In the genomic region with DNA sequence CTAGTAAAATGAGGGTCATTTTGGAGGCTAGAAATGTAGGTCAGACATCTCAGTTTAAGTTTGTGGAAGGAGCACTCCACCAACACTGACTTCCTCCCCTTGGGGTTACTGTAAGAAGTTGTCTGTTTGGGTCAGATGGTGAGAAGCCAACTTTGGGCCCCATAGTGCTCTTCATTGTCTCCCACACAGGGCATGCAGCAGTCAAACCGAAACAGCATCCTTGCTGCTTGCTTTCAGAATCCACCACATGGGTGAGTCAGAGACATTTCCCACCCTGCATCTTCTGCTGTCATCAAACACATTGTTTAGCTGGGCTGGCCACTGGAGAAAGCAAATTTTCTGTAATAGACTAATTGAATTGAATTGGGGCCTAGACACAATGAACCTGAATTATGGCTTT, we compare ENCODE assay signal across 10 cellular contexts. TPM values are rescaled to one million over a fixed set of nuclear protein-coding genes. Genes with fewer than 3 reads are reported as not detected.
A peak's percentile ranks its signal among the peaks of the same experiment; 100 is the strongest.
DNase-seq lines count a peak whose midpoint lies in the region; ATAC-seq and TF ChIP-seq lines count a peak whose summit lies in the region.
"Had no signal": no experiment of that assay in that cellular context is flagged by ENCODE, and none has a peak within 500 bp of the region (broad histone marks: within the 10 kb centered on the region; RNA-seq: fewer than 3 reads in every experiment).

No MANE protein-coding gene starts in this region.

- H3K27ac ChIP-seq in H9 (ENCODE audit: insufficient read length, low read depth, low read length) = no peak overlapping the region
- H3K27ac ChIP-seq: BLaER1, VCaP had no signal

- H3K79me2 ChIP-seq in H9 (ENCODE audit: insufficient read depth, low read length) = no peaks in the 10 kb centered on the region

- H3T11ph ChIP-seq in H9 (ENCODE audit: low read length) = no peak overlapping the region

- H3K79me1 ChIP-seq in H9 (ENCODE audit: insufficient read depth, low read depth, low read length, poor library complexity, severe bottlenecking) = no peaks in the 10 kb centered on the region

- no peak overlapping the region for H3K27ac Mint-ChIP-seq in activated naive CD8-positive, alpha-beta T cell treated with anti-CD3 and anti-CD28 coated beads for 36 hours
- H3K27ac Mint-ChIP-seq in H9 = no peak overlapping the region

- no peak overlapping the region for H2BK15ac ChIP-seq in H9 (ENCODE audit: low read depth, low read length)

- H4K20me1 ChIP-seq in H9 (ENCODE audit: control insufficient read depth, insufficient read depth, insufficient read length) = no peaks in the 10 kb centered on the region
- H4K20me1 ChIP-seq: BLaER1 had no signal

- TF ChIP-seq CTCF in GM10248 (IDR thresholded peaks at IDR 0.05; ENCODE audit: control extremely low read depth, extremely low read depth, low read depth, missing control alignments) = no peak
- no peak for TF ChIP-seq CTCF in GM20000 (IDR thresholded peaks at IDR 0.05; ENCODE audit: extremely low read depth, missing control alignments)
- no peak for TF ChIP-seq CTCF in H9 (conservative IDR thresholded peaks at IDR 0.05)

- no peak overlapping the region for H2AFZ ChIP-seq in H9 (ENCODE audit: low read length)

- H3K4me3 Mint-ChIP-seq in activated naive CD8-positive, alpha-beta T cell treated with anti-CD3 and anti-CD28 coated beads for 36 hours = no peak overlapping the region
- no peak overlapping the region for H3K4me3 Mint-ChIP-seq in H9

- no peak overlapping the region for H3K23ac ChIP-seq in H9 (ENCODE audit: insufficient read length, low read depth, low read length)

- no peak overlapping the region for H3K14ac ChIP-seq in H9 (ENCODE audit: insufficient read depth, low read length)

- POLR2A ChIA-PET in GM10248 (lab: Yijun Ruan, JAX) = no interaction called here

- H3K9ac ChIP-seq in H9 (ENCODE audit: extremely low read depth, insufficient read length, low read length) = no peak overlapping the region
- H3K9ac ChIP-seq: BLaER1 had no signal

- no peak overlapping the region for H4K5ac ChIP-seq in H9 (ENCODE audit: insufficient read length, low read depth, low read length)

- CTCF ChIA-PET in GM10248 (lab: Yijun Ruan, JAX) = interaction anchor here (0.7 to 10.5 kb wide), 4 partner anchors 15 to 64 kb away, joined by 3 to 99 read pairs (median 30); no protein-coding TSS in a partner anchor

- H2BK120ac ChIP-seq in H9 (ENCODE audit: low read depth, low read length, poor library complexity, severe bottlenecking) = no peak overlapping the region

- H3K36me3 Mint-ChIP-seq in activated naive CD8-positive, alpha-beta T cell treated with anti-CD3 and anti-CD28 coated beads for 36 hours = no peaks in the 10 kb centered on the region
- no peaks in the 10 kb centered on the region for H3K36me3 Mint-ChIP-seq in H9 (ENCODE audit: insufficient read depth in 1 of 3, low read depth in 3 of 3)

- no peaks in the 10 kb centered on the region for H3K9me3 ChIP-seq in H9 (ENCODE audit: control insufficient read depth, low read depth, low read length)
- H3K9me3 ChIP-seq: BLaER1 had no signal

- H2BK20ac ChIP-seq in H9 (ENCODE audit: low read depth, low read length, poor library complexity, severe bottlenecking) = no peak overlapping the region

- no peaks in the 10 kb centered on the region for H3K23me2 ChIP-seq in H9 (ENCODE audit: insufficient read length, low read depth, low read length, poor library complexity, severe bottlenecking)

- H4K91ac ChIP-seq in H9 (ENCODE audit: insufficient read length, low read depth, low read length) = no peak overlapping the region

- no peaks in the 10 kb centered on the region for H3K4me1 ChIP-seq in H9 (ENCODE audit: insufficient read depth, low read length)

- H4K8ac ChIP-seq in H9 (replicated peaks; ENCODE audit: insufficient read length, low read depth, low read length) = no peak overlapping the region

- H3K18ac ChIP-seq in H9 (ENCODE audit: insufficient read length, low read depth, low read length) = no peak overlapping the region

- peak; percentile 100 for ATAC-seq in HG03378 (IDR thresholded peaks at IDR 0.05; ENCODE audit: unreplicated experiment)

- no peak overlapping the region for H3K4me2 ChIP-seq in H9 (ENCODE audit: insufficient read depth, insufficient read length, low read length)
- H3K4me2 ChIP-seq: BLaER1 had no signal

- no peak overlapping the region for H2BK5ac ChIP-seq in H9 (ENCODE audit: insufficient read length, low read length)

- no peaks in the 10 kb centered on the region for H3K9me3 Mint-ChIP-seq in activated naive CD8-positive, alpha-beta T cell treated with anti-CD3 and anti-CD28 coated beads for 36 hours
- H3K9me3 Mint-ChIP-seq in H9 = no peaks in the 10 kb centered on the region

- H3K27me3 ChIP-seq in H9 (ENCODE audit: insufficient read depth, low read length) = no peaks in the 10 kb centered on the region
- H3K27me3 ChIP-seq: BLaER1 had no signal

- H3K56ac ChIP-seq in H9 (ENCODE audit: insufficient read length, low read depth, low read length) = no peak overlapping the region

- DNase-seq in GM10248 (ENCODE audit: extremely low spot score) (peak; percentile 85), GM20000 (ENCODE audit: low spot score) (peak; percentile 75), Kasumi-1 (lab: John Stamatoyannopoulos, UW) (no peak), ecto neural progenitor cell (ENCODE audit: low spot score) (no peak), SKM-1 treated with dmso at 0.1 percent for 144 hours (lab: John Stamatoyannopoulos, UW; ENCODE audit: unreplicated experiment) (no peak), H9 (no peak)
- peak; percentile 80 for DNase-seq in activated naive CD8-positive, alpha-beta T cell treated with anti-CD3 and anti-CD28 coated beads for 36 hours

- no peak overlapping the region for H2AK5ac ChIP-seq in H9 (ENCODE audit: insufficient read length, low read length)

- WGBS in H9 (ENCODE audit: extremely low coverage, insufficient read length, low lambda C conversion rate) = no CpG with 5 or more reads among the region's 1 CpG

- H3K4me1 Mint-ChIP-seq in activated naive CD8-positive, alpha-beta T cell treated with anti-CD3 and anti-CD28 coated beads for 36 hours = peaks cover 29% of the 10 kb centered on the region
- H3K4me1 Mint-ChIP-seq in H9 = no peaks in the 10 kb centered on the region

- no peak overlapping the region for H3K4ac ChIP-seq in H9 (ENCODE audit: low read depth, low read length)

- H2BK12ac ChIP-seq in H9 (ENCODE audit: insufficient read length, low read depth, low read length) = no peak overlapping the region

- H3K27me3 Mint-ChIP-seq in activated naive CD8-positive, alpha-beta T cell treated with anti-CD3 and anti-CD28 coated beads for 36 hours = peaks cover 52% of the 10 kb centered on the region
- no peaks in the 10 kb centered on the region; the same call in none of the 2 replicates for H3K27me3 Mint-ChIP-seq in H9 (ENCODE audit: low read depth)

RNA-seq across cellular contexts. Expression of a gene that starts 16.8 kb away (rescaled TPM):
- total RNA-seq in activated naive CD8-positive, alpha-beta T cell treated with anti-CD3 and anti-CD28 coated beads for 36 hours = not detected
- not detected in 2 replicates for total RNA-seq in H9 (2021)

RNA-seq across cellular contexts. Expression of a gene that starts 41.3 kb away (rescaled TPM):
- total RNA-seq in activated naive CD8-positive, alpha-beta T cell treated with anti-CD3 and anti-CD28 coated beads for 36 hours = not detected
- not detected in 2 replicates for total RNA-seq in H9 (2021)

RNA-seq across cellular contexts. Expression of a gene that starts 57.0 kb away (rescaled TPM):
- total RNA-seq in activated naive CD8-positive, alpha-beta T cell treated with anti-CD3 and anti-CD28 coated beads for 36 hours = 100 to 1,000 TPM; 326 to 335 TPM
- total RNA-seq in H9 (2021) = 252 and 255 TPM in 2 replicates

Comparison
In these comparisons a context has a peak if more than half of its experiments do, and no peak if none do; other contexts are left out.
1. DNase-seq: peak in GM10248 (single experiment), GM20000 (single experiment) and activated naive CD8-positive, alpha-beta T cell treated with anti-CD3 and anti-CD28 coated beads for 36 hours (single experiment); none in Kasumi-1 (0 of 2), ecto neural progenitor cell (single experiment), SKM-1 treated with dmso at 0.1 percent for 144 hours (single experiment) and H9 (single experiment).